14 cellular contexts compared by ENCODE assay signal in the genomic region with DNA sequence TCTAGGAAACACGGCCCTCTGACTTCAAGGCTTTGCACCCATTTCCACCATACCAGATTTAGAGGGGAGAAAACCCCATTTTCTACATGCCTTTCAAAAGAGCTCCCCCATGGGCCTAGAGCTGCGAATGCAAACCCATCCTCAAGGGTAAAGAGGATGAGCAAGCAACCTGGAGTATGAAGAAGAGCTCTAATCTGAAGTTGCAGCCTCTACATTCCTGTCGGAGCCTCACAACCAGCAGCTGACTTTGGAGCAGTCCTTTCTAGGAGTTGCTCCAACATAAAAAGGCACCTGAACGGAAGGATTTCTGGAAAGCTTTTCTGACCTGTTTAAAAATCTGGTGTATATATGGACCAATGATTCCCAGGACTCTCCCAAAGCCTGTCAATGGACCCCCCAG.
DNase-seq lines count a peak whose midpoint lies in the region; ATAC-seq and TF ChIP-seq lines count a peak whose summit lies in the region.
"Had no signal": no experiment of that assay in that cellular context is flagged by ENCODE, and none has a peak within 500 bp of the region (broad histone marks: within the 10 kb centered on the region; RNA-seq: fewer than 3 reads in every experiment).

No MANE protein-coding gene starts in this region.

- H3K36me3 ChIP-seq in BE2C (peaks cover 35% of the 10 kb centered on the region), GM23338 (ENCODE audit: insufficient read depth) (peaks cover 17% of the 10 kb centered on the region), mesodermal cell (ENCODE audit: control insufficient read depth, insufficient read depth, low read length) (peaks cover 43% of the 10 kb centered on the region), breast epithelium (peaks cover 24% of the 10 kb centered on the region)

- H3K27ac ChIP-seq in GM23338 (ENCODE audit: low read depth), result 0 out of 2 replicates have a peak overlapping the region, but pooled peaks have one; percentile 81
- no peak overlapping the region for H3K27ac ChIP-seq in mesodermal cell (ENCODE audit: low read depth, low read length, severe bottlenecking)
- peak overlapping the region in 1 of 2 donors; percentile 95 for H3K27ac ChIP-seq in breast epithelium
- H3K27ac ChIP-seq: VCaP had no signal

- intact Hi-C loops in breast epithelium (cut with DNase I; ENCODE audit: low total_unique reads), result no loop called here

- H3K4me3 Mint-ChIP-seq in GM23338, result peak overlapping the region; percentile 94
- H3K4me3 Mint-ChIP-seq in activated naive CD8-positive, alpha-beta T cell treated with anti-CD3 and anti-CD28 coated beads, Interleukin-2, amount 10 ng/mL, durations not matched to agents 7 days and 5 days, result peak overlapping the region; percentile 1

- H4K20me1 ChIP-seq in GM23338 (replicated peaks; ENCODE audit: insufficient read depth), result peaks cover 31% of the 10 kb centered on the region

- H3K9me3 Mint-ChIP-seq in GM23338, result peaks cover 10% of the 10 kb centered on the region; the same call in 2 of the 3 replicates
- no peaks in the 10 kb centered on the region for H3K9me3 Mint-ChIP-seq in activated naive CD8-positive, alpha-beta T cell treated with anti-CD3 and anti-CD28 coated beads, Interleukin-2, amount 10 ng/mL, durations not matched to agents 7 days and 5 days
- H3K9me3 Mint-ChIP-seq: stimulated activated naive CD8-positive, alpha-beta T cell treated with anti-CD3 and anti-CD28 coated beads, Interleukin-15, amount 100 ng/mL, for 72 hours had no signal

- no peaks in the 10 kb centered on the region for H3K9me3 ChIP-seq in BE2C
- no peaks in the 10 kb centered on the region for H3K9me3 ChIP-seq in mesodermal cell (ENCODE audit: control insufficient read depth, low read length)
- no peaks in the 10 kb centered on the region for H3K9me3 ChIP-seq in breast epithelium
- H3K9me3 ChIP-seq: SK-N-SH had no signal

- peaks cover 11% of the 10 kb centered on the region for H3F3A ChIP-seq in GM23338 (replicated peaks; ENCODE audit: low read depth)

- H3K79me2 ChIP-seq in GM23338 (replicated peaks; ENCODE audit: insufficient read depth), result peaks cover 53% of the 10 kb centered on the region

- no peak overlapping the region for H2AFZ ChIP-seq in GM23338

- peaks cover 14% of the 10 kb centered on the region for H3K27me3 Mint-ChIP-seq in GM23338 (ENCODE audit: insufficient read depth, low read depth, poor library complexity)
- no peaks in the 10 kb centered on the region for H3K27me3 Mint-ChIP-seq in activated naive CD8-positive, alpha-beta T cell treated with anti-CD3 and anti-CD28 coated beads, Interleukin-2, amount 10 ng/mL, durations not matched to agents 7 days and 5 days
- H3K27me3 Mint-ChIP-seq: stimulated activated naive CD8-positive, alpha-beta T cell treated with anti-CD3 and anti-CD28 coated beads, Interleukin-15, amount 100 ng/mL, for 72 hours had no signal

- TF ChIP-seq POLR2A in breast epithelium (IDR thresholded peaks at IDR 0.05), result no peak

- H3K4me3 ChIP-seq in BE2C (ENCODE audit: low read depth, low read length), result peak overlapping the region; percentile 20; the same call in 1 of the 2 replicates
- peak overlapping the region; percentile 95 for H3K4me3 ChIP-seq in GM23338
- peak overlapping the region; percentile 65 for H3K4me3 ChIP-seq in mesodermal cell (ENCODE audit: extremely low read depth, insufficient read depth, low read length, poor library complexity, severe bottlenecking)
- H3K4me3 ChIP-seq in breast epithelium, result no peak overlapping the region

- WGBS in mesodermal cell (ENCODE audit: insufficient coverage in 2 of 2), 2 experiments, result 75 to 89% methylated on average over 2 to 4 of the region's 4 CpGs

- no peaks in the 10 kb centered on the region for H3K27me3 ChIP-seq in BE2C
- no peaks in the 10 kb centered on the region for H3K27me3 ChIP-seq in GM23338 (ENCODE audit: insufficient read depth)
- H3K27me3 ChIP-seq in breast epithelium, result no peaks in the 10 kb centered on the region

- peaks cover 5% of the 10 kb centered on the region for H3K4me1 ChIP-seq in BE2C
- peaks cover 33% of the 10 kb centered on the region for H3K4me1 ChIP-seq in GM23338 (ENCODE audit: insufficient read depth)
- peaks cover 7% of the 10 kb centered on the region for H3K4me1 ChIP-seq in mesodermal cell (ENCODE audit: control insufficient read depth, insufficient read depth, low read length, poor library complexity, severe bottlenecking)
- peaks cover 0 to 8% of the 10 kb centered on the region in 2 donors for H3K4me1 ChIP-seq in breast epithelium

- H3K4me1 Mint-ChIP-seq in GM23338, result peaks cover 43% of the 10 kb centered on the region
- peaks cover 24% of the 10 kb centered on the region for H3K4me1 Mint-ChIP-seq in activated naive CD8-positive, alpha-beta T cell treated with anti-CD3 and anti-CD28 coated beads, Interleukin-2, amount 10 ng/mL, durations not matched to agents 7 days and 5 days

- peak overlapping the region; percentile 54 for H3K27ac Mint-ChIP-seq in GM23338
- H3K27ac Mint-ChIP-seq in activated naive CD8-positive, alpha-beta T cell treated with anti-CD3 and anti-CD28 coated beads, Interleukin-2, amount 10 ng/mL, durations not matched to agents 7 days and 5 days, result peak overlapping the region; percentile 35

- no peak for ATAC-seq in GM23338
- ATAC-seq in activated naive CD8-positive, alpha-beta T cell treated with anti-CD3 and anti-CD28 coated beads, Interleukin-2, amount 10 ng/mL, durations not matched to agents 7 days and 5 days (ENCODE audit: low read depth), result no peak
- no peak for ATAC-seq in HG03571 (IDR thresholded peaks at IDR 0.05; ENCODE audit: unreplicated experiment)

- H3K36me3 Mint-ChIP-seq in GM23338 (ENCODE audit: low read depth), result peaks cover 77% of the 10 kb centered on the region
- peaks cover 26% of the 10 kb centered on the region for H3K36me3 Mint-ChIP-seq in activated naive CD8-positive, alpha-beta T cell treated with anti-CD3 and anti-CD28 coated beads, Interleukin-2, amount 10 ng/mL, durations not matched to agents 7 days and 5 days

- TF ChIP-seq CTCF in BE2C (IDR thresholded peaks at IDR 0.05; ENCODE audit: low read depth, low read length) (no peak), GM23338 (conservative IDR thresholded peaks at IDR 0.05; ENCODE audit: low read depth in 2 of 2) (no peak), breast epithelium (IDR thresholded peaks at IDR 0.05) (no peak)

- H3K9me2 ChIP-seq in GM23338 (ENCODE audit: insufficient read depth), result no peaks in the 10 kb centered on the region
- H3K9me2 ChIP-seq: SK-N-SH had no signal

- POLR2A ChIA-PET in activated naive CD8-positive, alpha-beta T cell treated with anti-CD3 and anti-CD28 coated beads, Interleukin-2, amount 10 ng/mL, durations not matched to agents 7 days and 5 days (lab: Charles Lee), result interaction anchor here (0.8 to 3.6 kb wide), 5 partner anchors 10 to 1121 kb away, joined by 3 to 14 read pairs (median 3); no protein-coding TSS in a partner anchor

- H3K4me2 ChIP-seq in GM23338, result peak overlapping the region; percentile 97

- DNase-seq in BE2C (no peak), GM23338 (ENCODE audit: low spot score) (peak; percentile 22), breast epithelium (ENCODE audit: low spot score in 2 of 2) (no peak), D341Med (ENCODE audit: low spot score) (no peak), OCI-M2 (lab: John Stamatoyannopoulos, UW; ENCODE audit: unreplicated experiment) (no peak)
- DNase-seq in activated naive CD8-positive, alpha-beta T cell treated with anti-CD3 and anti-CD28 coated beads, Interleukin-2, amount 10 ng/mL, durations not matched to agents 7 days and 5 days, result no peak
- DNase-seq: cerebellar nuclear complex; NCI-H2081; SK-N-SH; stimulated activated CD4-positive, alpha-beta T cell treated with anti-CD3 and anti-CD28 coated beads, Interleukin-4, amount 100 ng/mL, for 4 hours; stimulated activated naive CD8-positive, alpha-beta T cell treated with anti-CD3 and anti-CD28 coated beads, Interleukin-15, amount 100 ng/mL, for 72 hours had no signal

TF ChIP-seq in GM23338, 12 proteins besides CTCF, POLR2A, EP300 and RAD21:
- TF ChIP-seq EZH2phosphoT487 (IDR thresholded peaks at IDR 0.05; ENCODE audit: unreplicated experiment) (no peak), JUNB (IDR thresholded peaks at IDR 0.05; ENCODE audit: unreplicated experiment) (no peak), CREB1 (CRISPR knock-in tag; IDR thresholded peaks at IDR 0.05; ENCODE audit: low read depth) (no peak), POLR2AphosphoS5 (IDR thresholded peaks at IDR 0.05; ENCODE audit: low read depth) (no peak)

Comparison
In these comparisons a context has a peak if more than half of its experiments do, and no peak if none do; other contexts are left out.
1. H3K4me3 ChIP-seq: peak in BE2C (single experiment), GM23338 (single experiment) and mesodermal cell (single experiment); none in breast epithelium (0 of 3).